Comparison of ENCODE assay signal across 8 cellular contexts in the genomic region with DNA sequence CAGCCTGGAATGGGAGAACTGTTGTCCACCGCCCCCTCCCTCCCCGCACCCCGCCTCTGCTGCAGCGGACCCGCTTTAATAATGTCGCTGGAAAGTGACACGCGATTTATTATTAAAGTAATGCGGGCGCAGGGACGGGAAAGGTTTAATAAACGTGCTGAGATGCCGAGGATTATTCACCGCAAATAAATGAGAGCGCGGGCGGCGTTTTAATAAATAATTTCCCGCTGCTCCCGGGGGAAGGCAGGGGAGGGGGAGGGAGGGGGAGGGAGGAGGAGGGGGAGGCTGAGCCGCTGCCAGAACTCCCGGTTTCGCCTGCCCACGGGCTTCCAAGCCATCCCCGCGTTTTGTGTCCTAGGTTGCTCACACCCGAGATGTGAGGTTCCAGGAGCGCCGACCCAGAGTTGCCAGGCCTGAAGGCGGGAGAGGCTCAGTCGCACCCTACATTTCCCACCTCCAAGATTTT. TPM values are rescaled to one million over a fixed set of nuclear protein-coding genes. Genes with fewer than 3 reads are reported as not detected.
DNase-seq lines count a peak whose midpoint lies in the region; ATAC-seq and TF ChIP-seq lines count a peak whose summit lies in the region.

No MANE protein-coding gene starts in this region.

- peaks cover 36% of the 10 kb centered on the region for H3K4me1 Mint-ChIP-seq in activated CD4-positive, alpha-beta T cell treated with anti-CD3 and anti-CD28 coated beads, Interleukin-2, amount 10 ng/mL, durations not matched to agents 7 days and 5 days
- peaks cover 18% of the 10 kb centered on the region for H3K4me1 Mint-ChIP-seq in activated T-helper 2 cell treated with anti-CD3 and anti-CD28 coated beads, Interferon-gamma antibody, Interleukin-2, Interleukin-4, amounts not matched to agents 10 μg/mL and 5 μg/mL and 100 μg/mL, durations not matched to agents 14 hours and 24 hours and 36 hours (ENCODE audit: low read depth)
- peaks cover 26 to 35% of the 10 kb centered on the region in 2 donors for H3K4me1 Mint-ChIP-seq in immature natural killer cell

- CTCF ChIA-PET in activated CD4-positive, alpha-beta T cell treated with anti-CD3 and anti-CD28 coated beads, Interleukin-2, amount 10 ng/mL, durations not matched to agents 7 days and 5 days (lab: Charles Lee): interaction anchor here (0.7 to 4.6 kb wide), 10 partner anchors 9 to 102 kb away, joined by 3 to 35 read pairs (median 4); no protein-coding TSS in a partner anchor

- no peaks in the 10 kb centered on the region for H3K36me3 ChIP-seq in thoracic aorta

- TF ChIP-seq POLR2A in erythroblast (IDR thresholded peaks at IDR 0.05; ENCODE audit: low read length): no peak

- ATAC-seq in thoracic aorta (ENCODE audit: insufficient number of reproducible peaks, low FRiP score, low read depth): no peak
- ATAC-seq in GM19467 (IDR thresholded peaks at IDR 0.05; ENCODE audit: unreplicated experiment): no peak

- H3K27ac Mint-ChIP-seq in activated CD4-positive, alpha-beta T cell treated with anti-CD3 and anti-CD28 coated beads, Interleukin-2, amount 10 ng/mL, durations not matched to agents 7 days and 5 days: no peak overlapping the region
- H3K27ac Mint-ChIP-seq in activated T-helper 2 cell treated with anti-CD3 and anti-CD28 coated beads, Interferon-gamma antibody, Interleukin-2, Interleukin-4, amounts not matched to agents 10 μg/mL and 5 μg/mL and 100 μg/mL, durations not matched to agents 14 hours and 24 hours and 36 hours: no peak overlapping the region
- no peak overlapping the region for H3K27ac Mint-ChIP-seq in immature natural killer cell

- no peak for DNase-seq in activated CD4-positive, alpha-beta T cell treated with anti-CD3 and anti-CD28 coated beads, Interleukin-2, amount 10 ng/mL, durations not matched to agents 7 days and 5 days
- no peak for DNase-seq in activated CD4-positive, alpha-beta T cell treated with anti-CD3 and anti-CD28 coated beads for 4 hours
- DNase-seq in activated T-helper 2 cell treated with anti-CD3 and anti-CD28 coated beads, Interferon-gamma antibody, Interleukin-2, Interleukin-4, amounts not matched to agents 10 μg/mL and 5 μg/mL and 100 μg/mL, durations not matched to agents 14 hours and 24 hours and 36 hours (ENCODE audit: low spot score): no peak
- DNase-seq in immature natural killer cell (no peak), thoracic aorta (ENCODE audit: low spot score) (no peak), erythroblast (lab: John Stamatoyannopoulos, UW) (no peak), AML-193 (lab: John Stamatoyannopoulos, UW) (no peak)

- no peaks in the 10 kb centered on the region for H3K9me3 ChIP-seq in thoracic aorta

- H3K9me3 Mint-ChIP-seq in activated CD4-positive, alpha-beta T cell treated with anti-CD3 and anti-CD28 coated beads, Interleukin-2, amount 10 ng/mL, durations not matched to agents 7 days and 5 days: no peaks in the 10 kb centered on the region
- H3K9me3 Mint-ChIP-seq in activated T-helper 2 cell treated with anti-CD3 and anti-CD28 coated beads, Interferon-gamma antibody, Interleukin-2, Interleukin-4, amounts not matched to agents 10 μg/mL and 5 μg/mL and 100 μg/mL, durations not matched to agents 14 hours and 24 hours and 36 hours: no peaks in the 10 kb centered on the region
- no peaks in the 10 kb centered on the region for H3K9me3 Mint-ChIP-seq in immature natural killer cell

- intact Hi-C loops in activated T-helper 2 cell treated with anti-CD3 and anti-CD28 coated beads, Interferon-gamma antibody, Interleukin-2, Interleukin-4, amounts not matched to agents 10 μg/mL and 5 μg/mL and 100 μg/mL, durations not matched to agents 14 hours and 24 hours and 36 hours (cut with micrococcal nuclease): loop anchor here (2.0 to 10.0 kb wide), 2 partner anchors 48 to 288 kb away; partner anchors contain the start of gene BTRC

- H3K27me3 Mint-ChIP-seq in activated CD4-positive, alpha-beta T cell treated with anti-CD3 and anti-CD28 coated beads, Interleukin-2, amount 10 ng/mL, durations not matched to agents 7 days and 5 days: peaks cover 51% of the 10 kb centered on the region
- H3K27me3 Mint-ChIP-seq in activated T-helper 2 cell treated with anti-CD3 and anti-CD28 coated beads, Interferon-gamma antibody, Interleukin-2, Interleukin-4, amounts not matched to agents 10 μg/mL and 5 μg/mL and 100 μg/mL, durations not matched to agents 14 hours and 24 hours and 36 hours (ENCODE audit: low read depth): peaks cover 50% of the 10 kb centered on the region
- H3K27me3 Mint-ChIP-seq in immature natural killer cell (ENCODE audit: low read depth in 3 of 3): peaks cover 19 to 27% (median 23%) of the 10 kb centered on the region in 3 donors

- H3K4me3 ChIP-seq in thoracic aorta: peak overlapping the region; percentile 87

- no peak for TF ChIP-seq CTCF in thoracic aorta (IDR thresholded peaks at IDR 0.05)

- H3K4me1 ChIP-seq in thoracic aorta (ENCODE audit: control insufficient read depth in 1 of 2, low read depth in 2 of 2): peaks cover 16 to 44% of the 10 kb centered on the region in 2 donors

- H3K27me3 ChIP-seq in thoracic aorta (replicated peaks; ENCODE audit: insufficient read depth): peaks cover 4% of the 10 kb centered on the region

- H3K27ac ChIP-seq in thoracic aorta: peak overlapping the region; percentile 63 to 77

- POLR2A ChIA-PET in activated CD4-positive, alpha-beta T cell treated with anti-CD3 and anti-CD28 coated beads, Interleukin-2, amount 10 ng/mL, durations not matched to agents 7 days and 5 days (lab: Charles Lee): no interaction called here

- peak overlapping the region; percentile 76 for H3K4me3 Mint-ChIP-seq in activated CD4-positive, alpha-beta T cell treated with anti-CD3 and anti-CD28 coated beads, Interleukin-2, amount 10 ng/mL, durations not matched to agents 7 days and 5 days
- peak overlapping the region; percentile 79 for H3K4me3 Mint-ChIP-seq in activated T-helper 2 cell treated with anti-CD3 and anti-CD28 coated beads, Interferon-gamma antibody, Interleukin-2, Interleukin-4, amounts not matched to agents 10 μg/mL and 5 μg/mL and 100 μg/mL, durations not matched to agents 14 hours and 24 hours and 36 hours (ENCODE audit: low read depth)
- peak overlapping the region; percentile 80 to 90 (median 89) for H3K4me3 Mint-ChIP-seq in immature natural killer cell

- H3K36me3 Mint-ChIP-seq in activated CD4-positive, alpha-beta T cell treated with anti-CD3 and anti-CD28 coated beads, Interleukin-2, amount 10 ng/mL, durations not matched to agents 7 days and 5 days (ENCODE audit: low read depth): no peaks in the 10 kb centered on the region
- H3K36me3 Mint-ChIP-seq in activated T-helper 2 cell treated with anti-CD3 and anti-CD28 coated beads, Interferon-gamma antibody, Interleukin-2, Interleukin-4, amounts not matched to agents 10 μg/mL and 5 μg/mL and 100 μg/mL, durations not matched to agents 14 hours and 24 hours and 36 hours (ENCODE audit: low read depth): no peaks in the 10 kb centered on the region
- H3K36me3 Mint-ChIP-seq in immature natural killer cell: no peaks in the 10 kb centered on the region

RNA-seq across cellular contexts. Expression of gene KAZALD1, which starts 5.1 kb away (rescaled TPM):
- under 1 TPM; 0.27 to 0.55 TPM for total RNA-seq in activated CD4-positive, alpha-beta T cell treated with anti-CD3 and anti-CD28 coated beads, Interleukin-2, amount 10 ng/mL, durations not matched to agents 7 days and 5 days
- 0.55 and 0.67 TPM in 2 replicates for total RNA-seq in activated T-helper 2 cell treated with anti-CD3 and anti-CD28 coated beads, Interferon-gamma antibody, Interleukin-2, Interleukin-4, amounts not matched to agents 10 μg/mL and 5 μg/mL and 100 μg/mL, durations not matched to agents 14 hours and 24 hours and 36 hours
- polyA plus RNA-seq in immature natural killer cell: not detected
- 10 to 100 TPM; 30.0 to 34.1 TPM for total RNA-seq in thoracic aorta

RNA-seq across cellular contexts. Expression of gene SFXN3, which starts 35.9 kb away (rescaled TPM):
- total RNA-seq in activated CD4-positive, alpha-beta T cell treated with anti-CD3 and anti-CD28 coated beads, Interleukin-2, amount 10 ng/mL, durations not matched to agents 7 days and 5 days: 10 to 100 TPM; 39.5 to 43.5 TPM
- total RNA-seq in activated T-helper 2 cell treated with anti-CD3 and anti-CD28 coated beads, Interferon-gamma antibody, Interleukin-2, Interleukin-4, amounts not matched to agents 10 μg/mL and 5 μg/mL and 100 μg/mL, durations not matched to agents 14 hours and 24 hours and 36 hours: 41.3 and 44.3 TPM in 2 replicates
- polyA plus RNA-seq in immature natural killer cell: 10 to 100 TPM; 18.2 to 23.0 (median 22.0) TPM
- total RNA-seq in thoracic aorta: 100 to 1,000 TPM; 136 to 206 TPM

RNA-seq across cellular contexts. Expression of gene PDZD7, which starts 36.0 kb away (rescaled TPM):
- under 1 TPM; 0.65 to 0.74 TPM for total RNA-seq in activated CD4-positive, alpha-beta T cell treated with anti-CD3 and anti-CD28 coated beads, Interleukin-2, amount 10 ng/mL, durations not matched to agents 7 days and 5 days
- total RNA-seq in activated T-helper 2 cell treated with anti-CD3 and anti-CD28 coated beads, Interferon-gamma antibody, Interleukin-2, Interleukin-4, amounts not matched to agents 10 μg/mL and 5 μg/mL and 100 μg/mL, durations not matched to agents 14 hours and 24 hours and 36 hours: 0.53 and 0.64 TPM in 2 replicates
- polyA plus RNA-seq in immature natural killer cell: 1 to 10 TPM in 1 of 3 donors, under 1 TPM in 1, not detected in 1; 0.28 to 1.1 TPM
- total RNA-seq in thoracic aorta: 1 to 10 TPM in 1 of 2 donors, under 1 TPM in 1; 0.14 to 1.1 TPM

Comparison
In these comparisons a context has a peak if more than half of its experiments do, and no peak if none do; other contexts are left out.
1. RNA of gene KAZALD1, which starts 5.1 kb away (total RNA-seq): 30.0 to 34.1 TPM in thoracic aorta; 0.55 to 0.67 TPM in activated T-helper 2 cell treated with anti-CD3 and anti-CD28 coated beads, Interferon-gamma antibody, Interleukin-2, Interleukin-4, amounts not matched to agents 10 μg/mL and 5 μg/mL and 100 μg/mL, durations not matched to agents 14 hours and 24 hours and 36 hours and 0.27 to 0.55 TPM in activated CD4-positive, alpha-beta T cell treated with anti-CD3 and anti-CD28 coated beads, Interleukin-2, amount 10 ng/mL, durations not matched to agents 7 days and 5 days; every median in the first group is over 10 times any median in the second.
2. Peak in every context shown above with its lines, with median percentiles within 50 percentile points of each other: H3K4me3 Mint-ChIP-seq.